ENCODE assay signal across 9 cellular contexts in genomic region chr6:125338381-125338780, GRCh38.
"Had no signal": no experiment of that assay in that cellular context is flagged by ENCODE, and none has a peak within 500 bp of the region (broad histone marks: within the 10 kb centered on the region; RNA-seq: fewer than 3 reads in every experiment).

No MANE protein-coding gene starts in this region.

- H3K4me1 Mint-ChIP-seq: GM23338, H9 had no signal

- H3K4me1 ChIP-seq: HAP-1 had no signal

- H3K9ac ChIP-seq: GM23248 had no signal

- DNase-seq: GM23248, GOT3, H7, H9, HCEC 1CT, HFFc6 had no signal

- H3K4me3 ChIP-seq: GM23248, GM23338, HAP-1 had no signal

- H2AFZ ChIP-seq: GM23248, GM23338 had no signal

- H3K4me2 ChIP-seq: GM23338 had no signal

- H3K9me3 Mint-ChIP-seq: GM23338, HFFc6 had no signal

- H3K4me3 Mint-ChIP-seq: GM23338, H9, HFFc6 had no signal

- H3K27ac ChIP-seq: GM23248 had no signal

- ATAC-seq: GM23338, HCT116 had no signal

- H3K36me3 ChIP-seq: HAP-1 had no signal

- H3K27ac Mint-ChIP-seq: GM23338, H9, HFFc6 had no signal

- H3K9me3 ChIP-seq: HAP-1 had no signal
